Comparison of ENCODE assay signal across 1 cellular context in the genomic region with DNA sequence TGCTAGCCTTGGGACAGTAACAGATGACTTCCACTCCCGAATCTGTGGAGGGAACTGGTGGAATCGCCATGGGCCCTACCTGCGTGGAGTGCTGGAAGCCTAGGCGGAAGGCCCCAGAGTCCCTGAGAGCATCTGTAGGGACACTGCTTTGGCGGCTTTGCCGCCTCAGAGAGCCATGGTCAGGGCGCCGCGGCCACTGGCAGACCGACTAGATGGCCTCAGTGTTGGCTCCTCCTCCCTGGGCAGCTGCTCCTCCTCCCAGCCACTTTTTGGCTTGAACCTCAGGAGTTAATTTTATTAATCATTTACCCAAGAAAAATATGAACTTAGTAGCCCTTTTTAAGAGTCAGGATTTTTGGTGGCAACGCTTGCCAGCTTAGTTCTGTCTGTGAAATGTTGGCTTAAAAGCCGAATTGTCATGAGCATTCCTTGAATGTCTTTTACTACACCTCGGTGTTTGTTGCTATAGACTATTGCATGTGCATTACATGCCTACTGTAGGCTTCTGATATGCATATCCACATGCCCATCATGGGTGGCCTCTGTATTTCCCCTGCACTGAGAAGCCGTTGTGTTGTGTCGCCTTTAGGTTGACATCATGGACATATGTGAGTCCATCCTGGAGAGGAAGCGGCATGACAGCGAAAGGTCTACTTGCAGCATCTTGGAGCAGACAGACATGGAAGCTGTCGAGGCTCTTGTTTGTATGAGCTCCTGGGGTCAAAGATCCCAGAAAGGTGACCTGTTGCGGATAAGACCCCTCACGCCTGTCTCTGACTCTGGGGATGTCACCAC.
TF ChIP-seq lines count a peak whose summit lies in the region.

No MANE protein-coding gene starts in this region.

TF ChIP-seq in HepG2, 621 proteins besides CTCF, POLR2A, EP300 and RAD21 (continues in another document):
- peak; percentile 19; the same call in 1 of the 2 replicates for TF ChIP-seq KDM2A (CRISPR knock-in tag; IDR thresholded peaks at IDR 0.05; ENCODE audit: borderline replicate concordance, low read depth)
- no peak for TF ChIP-seq ZNF546 (CRISPR knock-in tag; conservative IDR thresholded peaks at IDR 0.05)
- 0 out of 2 replicates have a peak, but pooled peaks have one; percentile 49 for TF ChIP-seq ZSCAN31 (CRISPR knock-in tag; IDR thresholded peaks at IDR 0.05; ENCODE audit: low read depth)
- TF ChIP-seq, protein P1, sequence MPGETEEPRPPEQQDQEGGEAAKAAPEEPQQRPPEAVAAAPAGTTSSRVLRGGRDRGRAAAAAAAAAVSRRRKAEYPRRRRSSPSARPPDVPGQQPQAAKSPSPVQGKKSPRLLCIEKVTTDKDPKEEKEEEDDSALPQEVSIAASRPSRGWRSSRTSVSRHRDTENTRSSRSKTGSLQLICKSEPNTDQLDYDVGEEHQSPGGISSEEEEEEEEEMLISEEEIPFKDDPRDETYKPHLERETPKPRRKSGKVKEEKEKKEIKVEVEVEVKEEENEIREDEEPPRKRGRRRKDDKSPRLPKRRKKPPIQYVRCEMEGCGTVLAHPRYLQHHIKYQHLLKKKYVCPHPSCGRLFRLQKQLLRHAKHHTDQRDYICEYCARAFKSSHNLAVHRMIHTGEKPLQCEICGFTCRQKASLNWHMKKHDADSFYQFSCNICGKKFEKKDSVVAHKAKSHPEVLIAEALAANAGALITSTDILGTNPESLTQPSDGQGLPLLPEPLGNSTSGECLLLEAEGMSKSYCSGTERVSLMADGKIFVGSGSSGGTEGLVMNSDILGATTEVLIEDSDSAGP (CRISPR knock-in tag; IDR thresholded peaks at IDR 0.05; ENCODE audit: borderline replicate concordance), result 0 out of 2 replicates have a peak, but pooled peaks have one; percentile 29
- TF ChIP-seq NFATC3 (CRISPR knock-in tag; IDR thresholded peaks at IDR 0.05), result 0 out of 2 replicates have a peak, but pooled peaks have one; percentile 32
- TF ChIP-seq, protein P2, sequence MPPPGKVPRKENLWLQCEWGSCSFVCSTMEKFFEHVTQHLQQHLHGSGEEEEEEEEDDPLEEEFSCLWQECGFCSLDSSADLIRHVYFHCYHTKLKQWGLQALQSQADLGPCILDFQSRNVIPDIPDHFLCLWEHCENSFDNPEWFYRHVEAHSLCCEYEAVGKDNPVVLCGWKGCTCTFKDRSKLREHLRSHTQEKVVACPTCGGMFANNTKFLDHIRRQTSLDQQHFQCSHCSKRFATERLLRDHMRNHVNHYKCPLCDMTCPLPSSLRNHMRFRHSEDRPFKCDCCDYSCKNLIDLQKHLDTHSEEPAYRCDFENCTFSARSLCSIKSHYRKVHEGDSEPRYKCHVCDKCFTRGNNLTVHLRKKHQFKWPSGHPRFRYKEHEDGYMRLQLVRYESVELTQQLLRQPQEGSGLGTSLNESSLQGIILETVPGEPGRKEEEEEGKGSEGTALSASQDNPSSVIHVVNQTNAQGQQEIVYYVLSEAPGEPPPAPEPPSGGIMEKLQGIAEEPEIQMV (CRISPR knock-in tag; IDR thresholded peaks at IDR 0.05; ENCODE audit: low read depth), result no peak
- peak; percentile 50 for TF ChIP-seq SALL1 (CRISPR knock-in tag; IDR thresholded peaks at IDR 0.05)
- TF ChIP-seq ZNF292 (CRISPR knock-in tag; IDR thresholded peaks at IDR 0.05; ENCODE audit: borderline replicate concordance, low read depth), result peak; percentile 18; the same call in 1 of the 2 replicates
- no peak for TF ChIP-seq ZC3H4 (CRISPR knock-in tag; IDR thresholded peaks at IDR 0.05; ENCODE audit: borderline replicate concordance)
- TF ChIP-seq ZMYM4 (CRISPR knock-in tag; IDR thresholded peaks at IDR 0.05), result peak; percentile 12; the same call in 1 of the 2 replicates
- 0 out of 2 replicates have a peak, but pooled peaks have one; percentile 20 for TF ChIP-seq ZFX (CRISPR knock-in tag; IDR thresholded peaks at IDR 0.05; ENCODE audit: low read depth)
- TF ChIP-seq, protein P3, sequence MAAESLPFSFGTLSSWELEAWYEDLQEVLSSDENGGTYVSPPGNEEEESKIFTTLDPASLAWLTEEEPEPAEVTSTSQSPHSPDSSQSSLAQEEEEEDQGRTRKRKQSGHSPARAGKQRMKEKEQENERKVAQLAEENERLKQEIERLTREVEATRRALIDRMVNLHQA (CRISPR knock-in tag; IDR thresholded peaks at IDR 0.05), result no peak
- TF ChIP-seq ZNF605 (CRISPR knock-in tag; IDR thresholded peaks at IDR 0.05), result 0 out of 2 replicates have a peak, but pooled peaks have one; percentile 44
- TF ChIP-seq ZNF878 (CRISPR knock-in tag; IDR thresholded peaks at IDR 0.05), result no peak
- TF ChIP-seq TRIM24 (CRISPR knock-in tag; IDR thresholded peaks at IDR 0.05), result no peak
- TF ChIP-seq ZNF333 (CRISPR knock-in tag; IDR thresholded peaks at IDR 0.05; ENCODE audit: borderline replicate concordance), result no peak
- TF ChIP-seq, protein P4, sequence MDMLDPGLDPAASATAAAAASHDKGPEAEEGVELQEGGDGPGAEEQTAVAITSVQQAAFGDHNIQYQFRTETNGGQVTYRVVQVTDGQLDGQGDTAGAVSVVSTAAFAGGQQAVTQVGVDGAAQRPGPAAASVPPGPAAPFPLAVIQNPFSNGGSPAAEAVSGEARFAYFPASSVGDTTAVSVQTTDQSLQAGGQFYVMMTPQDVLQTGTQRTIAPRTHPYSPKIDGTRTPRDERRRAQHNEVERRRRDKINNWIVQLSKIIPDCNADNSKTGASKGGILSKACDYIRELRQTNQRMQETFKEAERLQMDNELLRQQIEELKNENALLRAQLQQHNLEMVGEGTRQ (IDR thresholded peaks at IDR 0.05; ENCODE audit: low read depth, low read length), result 0 out of 2 replicates have a peak, but pooled peaks have one; percentile 6
- TF ChIP-seq, protein P4 (CRISPR knock-in tag; IDR thresholded peaks at IDR 0.05; ENCODE audit: borderline replicate concordance), result no peak
- TF ChIP-seq, protein P5, sequence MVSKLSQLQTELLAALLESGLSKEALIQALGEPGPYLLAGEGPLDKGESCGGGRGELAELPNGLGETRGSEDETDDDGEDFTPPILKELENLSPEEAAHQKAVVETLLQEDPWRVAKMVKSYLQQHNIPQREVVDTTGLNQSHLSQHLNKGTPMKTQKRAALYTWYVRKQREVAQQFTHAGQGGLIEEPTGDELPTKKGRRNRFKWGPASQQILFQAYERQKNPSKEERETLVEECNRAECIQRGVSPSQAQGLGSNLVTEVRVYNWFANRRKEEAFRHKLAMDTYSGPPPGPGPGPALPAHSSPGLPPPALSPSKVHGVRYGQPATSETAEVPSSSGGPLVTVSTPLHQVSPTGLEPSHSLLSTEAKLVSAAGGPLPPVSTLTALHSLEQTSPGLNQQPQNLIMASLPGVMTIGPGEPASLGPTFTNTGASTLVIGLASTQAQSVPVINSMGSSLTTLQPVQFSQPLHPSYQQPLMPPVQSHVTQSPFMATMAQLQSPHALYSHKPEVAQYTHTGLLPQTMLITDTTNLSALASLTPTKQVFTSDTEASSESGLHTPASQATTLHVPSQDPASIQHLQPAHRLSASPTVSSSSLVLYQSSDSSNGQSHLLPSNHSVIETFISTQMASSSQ (IDR thresholded peaks at IDR 0.05; ENCODE audit: low read depth), result peak; percentile 74
- TF ChIP-seq, protein P5 (CRISPR knock-in tag; IDR thresholded peaks at IDR 0.05; ENCODE audit: borderline replicate concordance), result peak; percentile 22; the same call in 1 of the 2 replicates
- TF ChIP-seq, protein P6, sequence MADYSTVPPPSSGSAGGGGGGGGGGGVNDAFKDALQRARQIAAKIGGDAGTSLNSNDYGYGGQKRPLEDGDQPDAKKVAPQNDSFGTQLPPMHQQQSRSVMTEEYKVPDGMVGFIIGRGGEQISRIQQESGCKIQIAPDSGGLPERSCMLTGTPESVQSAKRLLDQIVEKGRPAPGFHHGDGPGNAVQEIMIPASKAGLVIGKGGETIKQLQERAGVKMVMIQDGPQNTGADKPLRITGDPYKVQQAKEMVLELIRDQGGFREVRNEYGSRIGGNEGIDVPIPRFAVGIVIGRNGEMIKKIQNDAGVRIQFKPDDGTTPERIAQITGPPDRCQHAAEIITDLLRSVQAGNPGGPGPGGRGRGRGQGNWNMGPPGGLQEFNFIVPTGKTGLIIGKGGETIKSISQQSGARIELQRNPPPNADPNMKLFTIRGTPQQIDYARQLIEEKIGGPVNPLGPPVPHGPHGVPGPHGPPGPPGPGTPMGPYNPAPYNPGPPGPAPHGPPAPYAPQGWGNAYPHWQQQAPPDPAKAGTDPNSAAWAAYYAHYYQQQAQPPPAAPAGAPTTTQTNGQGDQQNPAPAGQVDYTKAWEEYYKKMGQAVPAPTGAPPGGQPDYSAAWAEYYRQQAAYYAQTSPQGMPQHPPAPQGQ (CRISPR knock-in tag; IDR thresholded peaks at IDR 0.05; ENCODE audit: borderline replicate concordance), result peak; percentile 64; the same call in 1 of the 2 replicates
- TF ChIP-seq DMAP1 (CRISPR knock-in tag; IDR thresholded peaks at IDR 0.05), result no peak
- TF ChIP-seq EED (CRISPR knock-in tag; IDR thresholded peaks at IDR 0.05), result 0 out of 2 replicates have a peak, but pooled peaks have one; percentile 49
- TF ChIP-seq, protein P7, sequence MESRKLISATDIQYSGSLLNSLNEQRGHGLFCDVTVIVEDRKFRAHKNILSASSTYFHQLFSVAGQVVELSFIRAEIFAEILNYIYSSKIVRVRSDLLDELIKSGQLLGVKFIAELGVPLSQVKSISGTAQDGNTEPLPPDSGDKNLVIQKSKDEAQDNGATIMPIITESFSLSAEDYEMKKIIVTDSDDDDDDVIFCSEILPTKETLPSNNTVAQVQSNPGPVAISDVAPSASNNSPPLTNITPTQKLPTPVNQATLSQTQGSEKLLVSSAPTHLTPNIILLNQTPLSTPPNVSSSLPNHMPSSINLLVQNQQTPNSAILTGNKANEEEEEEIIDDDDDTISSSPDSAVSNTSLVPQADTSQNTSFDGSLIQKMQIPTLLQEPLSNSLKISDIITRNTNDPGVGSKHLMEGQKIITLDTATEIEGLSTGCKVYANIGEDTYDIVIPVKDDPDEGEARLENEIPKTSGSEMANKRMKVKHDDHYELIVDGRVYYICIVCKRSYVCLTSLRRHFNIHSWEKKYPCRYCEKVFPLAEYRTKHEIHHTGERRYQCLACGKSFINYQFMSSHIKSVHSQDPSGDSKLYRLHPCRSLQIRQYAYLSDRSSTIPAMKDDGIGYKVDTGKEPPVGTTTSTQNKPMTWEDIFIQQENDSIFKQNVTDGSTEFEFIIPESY (CRISPR knock-in tag; IDR thresholded peaks at IDR 0.05), result 0 out of 2 replicates have a peak, but pooled peaks have one; percentile 28
- TF ChIP-seq, protein P8, sequence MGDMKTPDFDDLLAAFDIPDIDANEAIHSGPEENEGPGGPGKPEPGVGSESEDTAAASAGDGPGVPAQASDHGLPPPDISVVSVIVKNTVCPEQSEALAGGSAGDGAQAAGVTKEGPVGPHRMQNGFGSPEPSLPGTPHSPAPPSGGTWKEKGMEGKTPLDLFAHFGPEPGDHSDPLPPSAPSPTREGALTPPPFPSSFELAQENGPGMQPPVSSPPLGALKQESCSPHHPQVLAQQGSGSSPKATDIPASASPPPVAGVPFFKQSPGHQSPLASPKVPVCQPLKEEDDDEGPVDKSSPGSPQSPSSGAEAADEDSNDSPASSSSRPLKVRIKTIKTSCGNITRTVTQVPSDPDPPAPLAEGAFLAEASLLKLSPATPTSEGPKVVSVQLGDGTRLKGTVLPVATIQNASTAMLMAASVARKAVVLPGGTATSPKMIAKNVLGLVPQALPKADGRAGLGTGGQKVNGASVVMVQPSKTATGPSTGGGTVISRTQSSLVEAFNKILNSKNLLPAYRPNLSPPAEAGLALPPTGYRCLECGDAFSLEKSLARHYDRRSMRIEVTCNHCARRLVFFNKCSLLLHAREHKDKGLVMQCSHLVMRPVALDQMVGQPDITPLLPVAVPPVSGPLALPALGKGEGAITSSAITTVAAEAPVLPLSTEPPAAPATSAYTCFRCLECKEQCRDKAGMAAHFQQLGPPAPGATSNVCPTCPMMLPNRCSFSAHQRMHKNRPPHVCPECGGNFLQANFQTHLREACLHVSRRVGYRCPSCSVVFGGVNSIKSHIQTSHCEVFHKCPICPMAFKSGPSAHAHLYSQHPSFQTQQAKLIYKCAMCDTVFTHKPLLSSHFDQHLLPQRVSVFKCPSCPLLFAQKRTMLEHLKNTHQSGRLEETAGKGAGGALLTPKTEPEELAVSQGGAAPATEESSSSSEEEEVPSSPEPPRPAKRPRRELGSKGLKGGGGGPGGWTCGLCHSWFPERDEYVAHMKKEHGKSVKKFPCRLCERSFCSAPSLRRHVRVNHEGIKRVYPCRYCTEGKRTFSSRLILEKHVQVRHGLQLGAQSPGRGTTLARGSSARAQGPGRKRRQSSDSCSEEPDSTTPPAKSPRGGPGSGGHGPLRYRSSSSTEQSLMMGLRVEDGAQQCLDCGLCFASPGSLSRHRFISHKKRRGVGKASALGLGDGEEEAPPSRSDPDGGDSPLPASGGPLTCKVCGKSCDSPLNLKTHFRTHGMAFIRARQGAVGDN (CRISPR knock-in tag; IDR thresholded peaks at IDR 0.05), result peak; percentile 76
- peak; percentile 31; the same call in 1 of the 2 replicates for TF ChIP-seq NFKB2 (CRISPR knock-in tag; IDR thresholded peaks at IDR 0.05; ENCODE audit: borderline replicate concordance)
- TF ChIP-seq, protein P9, sequence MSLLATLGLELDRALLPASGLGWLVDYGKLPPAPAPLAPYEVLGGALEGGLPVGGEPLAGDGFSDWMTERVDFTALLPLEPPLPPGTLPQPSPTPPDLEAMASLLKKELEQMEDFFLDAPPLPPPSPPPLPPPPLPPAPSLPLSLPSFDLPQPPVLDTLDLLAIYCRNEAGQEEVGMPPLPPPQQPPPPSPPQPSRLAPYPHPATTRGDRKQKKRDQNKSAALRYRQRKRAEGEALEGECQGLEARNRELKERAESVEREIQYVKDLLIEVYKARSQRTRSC (CRISPR knock-in tag; IDR thresholded peaks at IDR 0.05; ENCODE audit: low read depth), result no peak
- TF ChIP-seq ARNT (IDR thresholded peaks at IDR 0.05), result no peak
- no peak for TF ChIP-seq ZNF552 (CRISPR knock-in tag; IDR thresholded peaks at IDR 0.05; ENCODE audit: borderline replicate concordance)
- no peak for TF ChIP-seq RBM39 (IDR thresholded peaks at IDR 0.05; ENCODE audit: low read depth, low read length, poor library complexity, severe bottlenecking)
